In genomic region chr1:1677718-1678580, GRCh38 we compare ENCODE assay signal across 9 cellular contexts. TPM values are rescaled to one million over a fixed set of nuclear protein-coding genes. Genes with fewer than 3 reads are reported as not detected.
DNase-seq lines count a peak whose midpoint lies in the region; ATAC-seq and TF ChIP-seq lines count a peak whose summit lies in the region.
"Had no signal": no experiment of that assay in that cellular context is flagged by ENCODE, and none has a peak within 500 bp of the region (broad histone marks: within the 10 kb centered on the region; RNA-seq: fewer than 3 reads in every experiment).

No MANE protein-coding gene starts in this region.

- ATAC-seq in CD8-positive, alpha-beta T cell = peak; percentile 66
- ATAC-seq in GM21515 (IDR thresholded peaks at IDR 0.05; ENCODE audit: unreplicated experiment) = peak; percentile 57
- peak; percentile 53 to 68 (median 59) for ATAC-seq in natural killer cell

- H3F3A ChIP-seq in MM.1S (ENCODE audit: insufficient read depth, low read length) = peaks cover 17% of the 10 kb centered on the region

- DNase-seq in CD8-positive, alpha-beta T cell = peak in 6 of 7 experiments; percentile 45 to 77 (median 61)
- DNase-seq in MM.1S = peak; percentile 54
- DNase-seq in activated effector memory CD4-positive, alpha-beta T cell treated with anti-CD3 and anti-CD28 coated beads, Interleukin-2, amount 50 U/mL, for 16 hours = peak; percentile 82
- peak; percentile 37 for DNase-seq in natural killer cell
- DNase-seq in C1 segment of cervical spinal cord (lab: John Stamatoyannopoulos, UW) = no peak
- DNase-seq in NCI-H1694 (lab: John Stamatoyannopoulos, UW) = no peak
- no peak for DNase-seq in kidney tubule cell (ENCODE audit: low spot score)

- H3K27ac Mint-ChIP-seq in CD8-positive, alpha-beta T cell = peak overlapping the region; percentile 97
- H3K27ac Mint-ChIP-seq in natural killer cell = peak overlapping the region; percentile 94 to 95

- no peaks in the 10 kb centered on the region for H4K20me1 ChIP-seq in MM.1S (ENCODE audit: insufficient read depth, low read length)

- H3K27me3 Mint-ChIP-seq in CD8-positive, alpha-beta T cell (ENCODE audit: low read depth) = no peaks in the 10 kb centered on the region
- no peaks in the 10 kb centered on the region for H3K27me3 Mint-ChIP-seq in natural killer cell (ENCODE audit: low read depth in 2 of 2)

- peak overlapping the region; percentile 53 for H3K27ac ChIP-seq in CD8-positive, alpha-beta T cell (ENCODE audit: low read depth, low read length)
- H3K27ac ChIP-seq in MM.1S (ENCODE audit: low read length) = peak overlapping the region; percentile 94

- peak overlapping the region; percentile 99 for H3K4me2 ChIP-seq in MM.1S (ENCODE audit: low read depth, low read length)

- peak overlapping the region; percentile 49 for H3K4me3 ChIP-seq in CD8-positive, alpha-beta T cell (ENCODE audit: low read depth, low read length)
- H3K4me3 ChIP-seq in MM.1S (ENCODE audit: low read length) = peak overlapping the region; percentile 65

- peak overlapping the region; percentile 87 for H3K4me3 Mint-ChIP-seq in CD8-positive, alpha-beta T cell
- H3K4me3 Mint-ChIP-seq in natural killer cell = peak overlapping the region; percentile 88

- peaks cover 24% of the 10 kb centered on the region for H3K4me1 Mint-ChIP-seq in CD8-positive, alpha-beta T cell (ENCODE audit: low read depth)
- peaks cover 21 to 22% of the 10 kb centered on the region in 2 donors for H3K4me1 Mint-ChIP-seq in natural killer cell

- no peaks in the 10 kb centered on the region for H3K27me3 ChIP-seq in CD8-positive, alpha-beta T cell (ENCODE audit: insufficient read depth, low read length)
- no peaks in the 10 kb centered on the region for H3K27me3 ChIP-seq in MM.1S (replicated peaks; ENCODE audit: insufficient read depth, low read length)

- peaks cover 15% of the 10 kb centered on the region for H3K4me1 ChIP-seq in CD8-positive, alpha-beta T cell (ENCODE audit: insufficient read depth, low read length)
- H3K4me1 ChIP-seq in MM.1S (ENCODE audit: low read length) = peaks cover 20% of the 10 kb centered on the region

- H3K9me3 Mint-ChIP-seq in CD8-positive, alpha-beta T cell = no peaks in the 10 kb centered on the region
- no peaks in the 10 kb centered on the region for H3K9me3 Mint-ChIP-seq in natural killer cell

- POLR2A ChIA-PET in CD8-positive, alpha-beta T cell (lab: Charles Lee) = interaction anchor here (0.6 to 1.6 kb wide), 8 partner anchors 9 to 103 kb away, joined by 3 to 7 read pairs (median 4); partner anchors contain the start of gene CDK11A

- H3K36me3 ChIP-seq in CD8-positive, alpha-beta T cell (ENCODE audit: insufficient read depth, low read length) = peaks cover 4% of the 10 kb centered on the region
- no peaks in the 10 kb centered on the region for H3K36me3 ChIP-seq in MM.1S (replicated peaks; ENCODE audit: insufficient read depth, low read length)

- CTCF ChIA-PET in CD8-positive, alpha-beta T cell (lab: Charles Lee) = interaction anchor here (0.8 to 2.8 kb wide), 11 partner anchors 9 to 231 kb away, joined by 3 to 12 read pairs (median 5); partner anchors contain the start of gene MIB2

- H3K9me3 ChIP-seq in CD8-positive, alpha-beta T cell (ENCODE audit: low read length) = no peaks in the 10 kb centered on the region
- no peaks in the 10 kb centered on the region for H3K9me3 ChIP-seq in MM.1S (replicated peaks; ENCODE audit: insufficient read depth, low read length)

- H3K9ac ChIP-seq in MM.1S (ENCODE audit: low read length) = peak overlapping the region; percentile 74

- H3K79me2 ChIP-seq in MM.1S (ENCODE audit: low read length) = peaks cover 31% of the 10 kb centered on the region

- no peaks in the 10 kb centered on the region for H3K9me2 ChIP-seq in MM.1S (replicated peaks; ENCODE audit: insufficient read depth, low read length)

- peaks cover 21% of the 10 kb centered on the region for H3K36me3 Mint-ChIP-seq in CD8-positive, alpha-beta T cell
- H3K36me3 Mint-ChIP-seq in natural killer cell = no peaks in the 10 kb centered on the region

- H2AFZ ChIP-seq in MM.1S (ENCODE audit: low read length) = peak overlapping the region; percentile 47

- intact Hi-C loops in CD8-positive, alpha-beta T cell (cut with DNase I, micrococcal nuclease) = loop anchor here (2.0 to 5.0 kb wide), 2 partner anchors 19 to 51 kb away; partner anchors contain the start of gene CDK11B (in 1 of the 2)
- intact Hi-C loops in natural killer cell (cut with micrococcal nuclease) = loop anchor here (10.0 kb wide), 2 partner anchors 63 to 103 kb away; partner anchors contain the start of genes MIB2 and SSU72

- TF ChIP-seq CTCF in CD8-positive, alpha-beta T cell (IDR thresholded peaks at IDR 0.05) = no peak
- TF ChIP-seq CTCF in MM.1S (IDR thresholded peaks at IDR 0.05; ENCODE audit: low read length) (no peak), natural killer cell (IDR thresholded peaks at IDR 0.05) (no peak)

RNA-seq across cellular contexts. Expression of gene SLC35E2B, which starts 14.6 kb away (rescaled TPM):
- 10 to 100 TPM; 30.0 to 32.4 TPM for total RNA-seq in CD8-positive, alpha-beta T cell
- 10 to 100 TPM; 57.6 to 79.9 (median 61.8) TPM for total RNA-seq in natural killer cell

RNA-seq across cellular contexts. Expression of gene CDK11B, which starts 19.1 kb away (rescaled TPM):
- total RNA-seq in CD8-positive, alpha-beta T cell = 10 to 100 TPM; 64.0 to 64.7 TPM
- 10 to 100 TPM; 49.6 to 65.9 (median 50.2) TPM for total RNA-seq in natural killer cell

RNA-seq across cellular contexts. Expression of gene MMP23B, which starts 46.0 kb away (rescaled TPM):
- 10 to 100 TPM; 11.9 to 12.3 TPM for total RNA-seq in CD8-positive, alpha-beta T cell
- 100 to 1,000 TPM in 2 of 3 donors, 10 to 100 TPM in 1; 82.9 to 130 (median 126) TPM for total RNA-seq in natural killer cell
- total RNA-seq: dermis microvascular lymphatic vessel endothelial cell had no signal

RNA-seq across cellular contexts. Expression of gene CDK11A, which starts 46.2 kb away (rescaled TPM):
- total RNA-seq in CD8-positive, alpha-beta T cell = 100 to 1,000 TPM; 252 to 280 TPM
- 100 to 1,000 TPM; 191 to 242 (median 216) TPM for total RNA-seq in natural killer cell

Comparison
In these comparisons a context has a peak if more than half of its experiments do, and no peak if none do; other contexts are left out.
1. DNase-seq: peak in CD8-positive, alpha-beta T cell (6 of 7), MM.1S (single experiment), activated effector memory CD4-positive, alpha-beta T cell treated with anti-CD3 and anti-CD28 coated beads, Interleukin-2, amount 50 U/mL, for 16 hours (single experiment) and natural killer cell (single experiment); none in C1 segment of cervical spinal cord (0 of 14), NCI-H1694 (single experiment) and kidney tubule cell (single experiment).
2. RNA of gene MMP23B, which starts 46.0 kb away (total RNA-seq): 82.9 to 130 TPM in natural killer cell; 11.9 to 12.3 TPM in CD8-positive, alpha-beta T cell; every median in the first group is over 4 times any median in the second.
3. Peak in every context shown above with its lines, with median percentiles within 50 percentile points of each other: ATAC-seq.